In genomic region chr10:131993298-131993674, GRCh38 we compare ENCODE assay signal across 12 cellular contexts. TPM values are rescaled to one million over a fixed set of nuclear protein-coding genes. Genes with fewer than 3 reads are reported as not detected.
DNase-seq lines count a peak whose midpoint lies in the region; ATAC-seq and TF ChIP-seq lines count a peak whose summit lies in the region.
"Had no signal": no experiment of that assay in that cellular context is flagged by ENCODE, and none has a peak within 500 bp of the region (broad histone marks: within the 10 kb centered on the region; RNA-seq: fewer than 3 reads in every experiment).

No MANE protein-coding gene starts in this region.

- intact Hi-C loops in body of pancreas (cut with DNase I) (no loop called here), sigmoid colon (cut with DNase I) (no loop called here)

- H3K36me3 ChIP-seq in BLaER1 (no peaks in the 10 kb centered on the region), body of pancreas (replicated peaks in 1 of 2; ENCODE audit: insufficient read depth in 1 of 2, low read depth in 2 of 2) (no peaks in the 10 kb centered on the region), sigmoid colon (no peaks in the 10 kb centered on the region)

- TF ChIP-seq POLR2A in body of pancreas (IDR thresholded peaks at IDR 0.05) (no peak), sigmoid colon (IDR thresholded peaks at IDR 0.05) (no peak)

- TF ChIP-seq CTCF in body of pancreas (IDR thresholded peaks at IDR 0.05), result no peak
- TF ChIP-seq CTCF in sigmoid colon (IDR thresholded peaks at IDR 0.05), result no peak

- H3K4me1 ChIP-seq in BLaER1 (peaks cover 33% of the 10 kb centered on the region), body of pancreas (peaks cover 47% of the 10 kb centered on the region), sigmoid colon (peaks cover 0 to 21% (median 18%) of the 10 kb centered on the region in 4 donors)

- WGBS in body of pancreas, 2 donors, result 31 to 35% methylated on average over 14 of the region's 14 CpGs
- 87 to 89% methylated on average over 14 of the region's 14 CpGs for WGBS in sigmoid colon, 2 donors

- no peak overlapping the region for H3K9ac ChIP-seq in BLaER1

- no peak overlapping the region for H3K27ac ChIP-seq in BLaER1
- H3K27ac ChIP-seq in body of pancreas, result peak overlapping the region; percentile 34 to 78 (median 63)
- no peak overlapping the region for H3K27ac ChIP-seq in sigmoid colon

- H4K20me1 ChIP-seq in BLaER1, result no peaks in the 10 kb centered on the region

- H3K4me2 ChIP-seq in BLaER1, result peak overlapping the region; percentile 52; the same call in 1 of the 2 replicates
- H3K4me2 ChIP-seq: GM23338 had no signal

- H3K9me3 ChIP-seq in BLaER1 (no peaks in the 10 kb centered on the region), body of pancreas (no peaks in the 10 kb centered on the region), sigmoid colon (no peaks in the 10 kb centered on the region)

- H3K4me3 ChIP-seq in BLaER1 (no peak overlapping the region), body of pancreas (no peak overlapping the region), sigmoid colon (no peak overlapping the region)
- H3K4me3 ChIP-seq: GM23338 had no signal

- ATAC-seq in body of pancreas, result peak; percentile 39
- ATAC-seq: GM23338 had no signal

- TF ChIP-seq EP300 in sigmoid colon (IDR thresholded peaks at IDR 0.05), result no peak

- peak; percentile 7 for DNase-seq in NCI-H69 (lab: John Stamatoyannopoulos, UW)
- DNase-seq in body of pancreas, result peak; percentile 61 to 79 (median 68)
- peak; percentile 28 for DNase-seq in sigmoid colon
- DNase-seq in NCI-H1694 (lab: John Stamatoyannopoulos, UW), result no peak
- DNase-seq in T-helper 2 cell, result no peak
- DNase-seq in HUDEP-2 (lab: John Stamatoyannopoulos, UW; ENCODE audit: unreplicated experiment in 76 of 76), result no peak
- DNase-seq: Caco-2; CD4-positive, alpha-beta T cell; HCEC 1CT had no signal

- H3K27me3 ChIP-seq in BLaER1 (no peaks in the 10 kb centered on the region), body of pancreas (no peaks in the 10 kb centered on the region), sigmoid colon (no peaks in the 10 kb centered on the region)

RNA-seq across cellular contexts. Expression of gene BNIP3, which starts 11.6 kb away (rescaled TPM):
- total RNA-seq in body of pancreas, result 100 to 1,000 TPM; 147 to 158 TPM
- total RNA-seq in sigmoid colon, result 100 to 1,000 TPM in 2 of 4 donors, 10 to 100 TPM in 2; 55.9 to 125 (median 95.4) TPM
- polyA plus RNA-seq in sigmoid colon, result 10 to 100 TPM in 2 of 3 donors, 1 to 10 TPM in 1; 3.9 to 11.7 (median 10.8) TPM
- total RNA-seq: HT-29 had no signal

Comparison
In these comparisons a context has a peak if more than half of its experiments do, and no peak if none do; other contexts are left out.
1. H3K27ac ChIP-seq: peak in body of pancreas (4 of 4); none in BLaER1 (single experiment) and sigmoid colon (0 of 4).
2. DNase-seq: peak in NCI-H69 (single experiment), body of pancreas (4 of 4) and sigmoid colon (single experiment); none in NCI-H1694 (single experiment), T-helper 2 cell (0 of 5) and HUDEP-2 (0 of 76).